Comparison of ENCODE assay signal across 1 cellular context in genomic region chr12:48690990-48691389, GRCh38.
TF ChIP-seq lines count a peak whose summit lies in the region.

No MANE protein-coding gene starts in this region.

TF ChIP-seq in HepG2, 621 proteins besides CTCF, POLR2A, EP300 and RAD21:
- TF ChIP-seq ZFP1 (CRISPR knock-in tag; IDR thresholded peaks at IDR 0.05), result peak; percentile 35; the same call in 1 of the 2 replicates
- no peak for TF ChIP-seq BHLHE40 (IDR thresholded peaks at IDR 0.05; ENCODE audit: low read length)
